Comparison of ENCODE assay signal across 8 cellular contexts in the genomic region with DNA sequence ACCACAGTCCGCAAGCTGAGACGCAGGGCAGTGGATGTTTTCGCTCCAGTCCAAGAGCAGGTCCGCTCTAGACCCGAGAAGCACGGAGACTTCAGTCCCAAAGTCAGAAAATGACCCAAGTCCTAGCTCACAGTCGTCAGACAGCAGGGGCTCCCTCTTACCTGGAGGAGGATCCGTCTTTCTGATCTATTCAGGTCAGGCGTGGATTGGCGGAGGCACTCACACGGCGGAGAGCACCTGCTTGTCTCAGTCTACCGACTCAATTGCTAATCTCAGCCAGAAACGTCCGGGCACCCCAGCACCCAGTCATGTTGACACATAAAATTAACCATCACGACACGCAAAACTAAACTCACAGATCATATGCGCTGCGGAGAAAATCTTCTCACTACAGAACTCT.
"Had no signal": no experiment of that assay in that cellular context is flagged by ENCODE, and none has a peak within 500 bp of the region (broad histone marks: within the 10 kb centered on the region; RNA-seq: fewer than 3 reads in every experiment).

No MANE protein-coding gene starts in this region.

- H3K4me3 Mint-ChIP-seq: HFFc6, IgD-negative memory B cell had no signal

- H3K27ac Mint-ChIP-seq: HFFc6, IgD-negative memory B cell had no signal

- H3K9ac ChIP-seq: GM23248 had no signal

- DNase-seq: GM23248, HFFc6, KBM-7 had no signal

- H2AFZ ChIP-seq: GM23248 had no signal

- H3K4me1 Mint-ChIP-seq: IgD-negative memory B cell had no signal

- H3K9me3 ChIP-seq: HAP-1 had no signal

- H3K27me3 Mint-ChIP-seq: IgD-negative memory B cell had no signal

- ATAC-seq: HCT116, HepG2 had no signal

- H3K4me1 ChIP-seq: HAP-1 had no signal

- H3K4me3 ChIP-seq: GM23248, HAP-1 had no signal

- H3K36me3 ChIP-seq: HAP-1 had no signal

- H3K36me3 Mint-ChIP-seq: IgD-negative memory B cell had no signal

- H3K27ac ChIP-seq: GM23248, HL-60 had no signal
